Comparison of ENCODE assay signal across 2 cellular contexts in genomic region chr19:13875824-13876223, GRCh38.
TF ChIP-seq lines count a peak whose summit lies in the region.

No MANE protein-coding gene starts in this region.

TF ChIP-seq in SK-N-SH, 30 proteins besides CTCF, POLR2A, EP300 and RAD21 (continued from another document):
- TF ChIP-seq, protein P1, sequence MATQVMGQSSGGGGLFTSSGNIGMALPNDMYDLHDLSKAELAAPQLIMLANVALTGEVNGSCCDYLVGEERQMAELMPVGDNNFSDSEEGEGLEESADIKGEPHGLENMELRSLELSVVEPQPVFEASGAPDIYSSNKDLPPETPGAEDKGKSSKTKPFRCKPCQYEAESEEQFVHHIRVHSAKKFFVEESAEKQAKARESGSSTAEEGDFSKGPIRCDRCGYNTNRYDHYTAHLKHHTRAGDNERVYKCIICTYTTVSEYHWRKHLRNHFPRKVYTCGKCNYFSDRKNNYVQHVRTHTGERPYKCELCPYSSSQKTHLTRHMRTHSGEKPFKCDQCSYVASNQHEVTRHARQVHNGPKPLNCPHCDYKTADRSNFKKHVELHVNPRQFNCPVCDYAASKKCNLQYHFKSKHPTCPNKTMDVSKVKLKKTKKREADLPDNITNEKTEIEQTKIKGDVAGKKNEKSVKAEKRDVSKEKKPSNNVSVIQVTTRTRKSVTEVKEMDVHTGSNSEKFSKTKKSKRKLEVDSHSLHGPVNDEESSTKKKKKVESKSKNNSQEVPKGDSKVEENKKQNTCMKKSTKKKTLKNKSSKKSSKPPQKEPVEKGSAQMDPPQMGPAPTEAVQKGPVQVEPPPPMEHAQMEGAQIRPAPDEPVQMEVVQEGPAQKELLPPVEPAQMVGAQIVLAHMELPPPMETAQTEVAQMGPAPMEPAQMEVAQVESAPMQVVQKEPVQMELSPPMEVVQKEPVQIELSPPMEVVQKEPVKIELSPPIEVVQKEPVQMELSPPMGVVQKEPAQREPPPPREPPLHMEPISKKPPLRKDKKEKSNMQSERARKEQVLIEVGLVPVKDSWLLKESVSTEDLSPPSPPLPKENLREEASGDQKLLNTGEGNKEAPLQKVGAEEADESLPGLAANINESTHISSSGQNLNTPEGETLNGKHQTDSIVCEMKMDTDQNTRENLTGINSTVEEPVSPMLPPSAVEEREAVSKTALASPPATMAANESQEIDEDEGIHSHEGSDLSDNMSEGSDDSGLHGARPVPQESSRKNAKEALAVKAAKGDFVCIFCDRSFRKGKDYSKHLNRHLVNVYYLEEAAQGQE (IDR thresholded peaks at IDR 0.05; ENCODE audit: low read depth, low read length), result no peak
- no peak for TF ChIP-seq TEAD4 (IDR thresholded peaks at IDR 0.05; ENCODE audit: borderline replicate concordance, insufficient read depth)
- TF ChIP-seq RCOR1 (IDR thresholded peaks at IDR 0.05; ENCODE audit: low read length), result no peak
- TF ChIP-seq ELF1 (IDR thresholded peaks at IDR 0.05), result no peak
- TF ChIP-seq MEF2A (IDR thresholded peaks at IDR 0.05; ENCODE audit: borderline replicate concordance, low read depth), result no peak
- TF ChIP-seq SMC3 (IDR thresholded peaks at IDR 0.05; ENCODE audit: low read depth, low read length), result no peak
- TF ChIP-seq, protein P2, sequence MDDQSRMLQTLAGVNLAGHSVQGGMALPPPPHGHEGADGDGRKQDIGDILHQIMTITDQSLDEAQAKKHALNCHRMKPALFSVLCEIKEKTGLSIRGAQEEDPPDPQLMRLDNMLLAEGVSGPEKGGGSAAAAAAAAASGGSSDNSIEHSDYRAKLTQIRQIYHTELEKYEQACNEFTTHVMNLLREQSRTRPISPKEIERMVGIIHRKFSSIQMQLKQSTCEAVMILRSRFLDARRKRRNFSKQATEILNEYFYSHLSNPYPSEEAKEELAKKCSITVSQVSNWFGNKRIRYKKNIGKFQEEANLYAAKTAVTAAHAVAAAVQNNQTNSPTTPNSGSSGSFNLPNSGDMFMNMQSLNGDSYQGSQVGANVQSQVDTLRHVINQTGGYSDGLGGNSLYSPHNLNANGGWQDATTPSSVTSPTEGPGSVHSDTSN (IDR thresholded peaks at IDR 0.05), result no peak
- no peak for TF ChIP-seq GABPA (IDR thresholded peaks at IDR 0.05; ENCODE audit: low read depth)
- TF ChIP-seq FOXM1 (IDR thresholded peaks at IDR 0.05; ENCODE audit: low read depth), result no peak

TF ChIP-seq in SK-N-SH treated with all-trans-retinoic acid at 6 μM for 48 hours, 23 proteins besides CTCF, POLR2A, EP300 and RAD21 (continued from another document):
- TF ChIP-seq, protein P3, sequence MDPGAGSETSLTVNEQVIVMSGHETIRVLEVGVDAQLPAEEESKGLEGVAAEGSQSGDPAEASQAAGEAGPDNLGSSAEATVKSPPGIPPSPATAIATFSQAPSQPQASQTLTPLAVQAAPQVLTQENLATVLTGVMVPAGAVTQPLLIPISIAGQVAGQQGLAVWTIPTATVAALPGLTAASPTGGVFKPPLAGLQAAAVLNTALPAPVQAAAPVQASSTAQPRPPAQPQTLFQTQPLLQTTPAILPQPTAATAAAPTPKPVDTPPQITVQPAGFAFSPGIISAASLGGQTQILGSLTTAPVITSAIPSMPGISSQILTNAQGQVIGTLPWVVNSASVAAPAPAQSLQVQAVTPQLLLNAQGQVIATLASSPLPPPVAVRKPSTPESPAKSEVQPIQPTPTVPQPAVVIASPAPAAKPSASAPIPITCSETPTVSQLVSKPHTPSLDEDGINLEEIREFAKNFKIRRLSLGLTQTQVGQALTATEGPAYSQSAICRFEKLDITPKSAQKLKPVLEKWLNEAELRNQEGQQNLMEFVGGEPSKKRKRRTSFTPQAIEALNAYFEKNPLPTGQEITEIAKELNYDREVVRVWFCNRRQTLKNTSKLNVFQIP (CRISPR knock-in tag; IDR thresholded peaks at IDR 0.05; ENCODE audit: borderline replicate concordance, low read depth), result no peak
- TF ChIP-seq PPARA (CRISPR knock-in tag; IDR thresholded peaks at IDR 0.05; ENCODE audit: borderline replicate concordance), result no peak
